Comparison of ENCODE assay signal across 1 cellular context in the genomic region with DNA sequence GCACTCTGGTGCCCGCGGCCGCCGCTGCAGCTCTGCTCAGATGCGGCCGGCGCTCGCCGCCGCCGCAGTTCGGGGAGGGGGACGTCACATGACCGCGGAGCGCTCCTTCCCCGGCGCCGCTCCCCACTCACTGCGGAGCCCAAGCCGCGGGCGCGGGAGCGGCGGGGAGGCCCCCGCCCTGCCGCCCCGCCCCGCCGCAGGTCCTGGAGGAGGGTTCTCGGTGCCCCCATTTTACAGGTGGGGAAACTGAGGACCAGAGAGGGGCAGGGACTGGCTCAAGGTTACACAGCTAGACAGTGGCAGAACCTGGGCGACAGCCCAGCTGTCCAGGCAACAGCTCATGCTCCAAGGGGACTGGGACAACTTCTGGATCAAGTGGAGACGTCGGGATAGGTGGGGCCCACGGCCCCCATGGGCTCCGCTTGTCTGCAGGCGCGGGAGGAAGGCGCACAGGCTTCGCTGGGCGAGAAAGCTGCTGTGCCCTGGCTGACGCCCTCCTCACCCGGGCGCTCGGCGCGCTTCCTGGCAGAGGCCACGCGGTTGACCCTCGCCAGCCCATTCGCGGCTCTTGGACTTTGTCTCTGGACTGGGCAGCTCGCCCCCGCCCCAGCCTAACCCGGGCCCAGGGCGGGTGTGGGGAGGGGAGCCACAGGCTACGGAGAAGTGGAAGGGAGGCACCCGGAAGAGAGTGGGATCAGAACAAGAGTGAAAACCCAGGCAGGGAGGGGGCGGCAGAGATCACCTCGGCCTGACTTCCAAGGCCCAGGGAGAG.
TF ChIP-seq lines count a peak whose summit lies in the region.

Gene RAP1GAP, minus strand, starts transcription at position 71 of the 772 bp plus-strand sequence. CDS start 49,325 bp downstream, outside the sequence.

TF ChIP-seq in HepG2, 621 proteins besides CTCF, POLR2A, EP300 and RAD21 (continued from another document and continues in another):
- TF ChIP-seq, protein P1, sequence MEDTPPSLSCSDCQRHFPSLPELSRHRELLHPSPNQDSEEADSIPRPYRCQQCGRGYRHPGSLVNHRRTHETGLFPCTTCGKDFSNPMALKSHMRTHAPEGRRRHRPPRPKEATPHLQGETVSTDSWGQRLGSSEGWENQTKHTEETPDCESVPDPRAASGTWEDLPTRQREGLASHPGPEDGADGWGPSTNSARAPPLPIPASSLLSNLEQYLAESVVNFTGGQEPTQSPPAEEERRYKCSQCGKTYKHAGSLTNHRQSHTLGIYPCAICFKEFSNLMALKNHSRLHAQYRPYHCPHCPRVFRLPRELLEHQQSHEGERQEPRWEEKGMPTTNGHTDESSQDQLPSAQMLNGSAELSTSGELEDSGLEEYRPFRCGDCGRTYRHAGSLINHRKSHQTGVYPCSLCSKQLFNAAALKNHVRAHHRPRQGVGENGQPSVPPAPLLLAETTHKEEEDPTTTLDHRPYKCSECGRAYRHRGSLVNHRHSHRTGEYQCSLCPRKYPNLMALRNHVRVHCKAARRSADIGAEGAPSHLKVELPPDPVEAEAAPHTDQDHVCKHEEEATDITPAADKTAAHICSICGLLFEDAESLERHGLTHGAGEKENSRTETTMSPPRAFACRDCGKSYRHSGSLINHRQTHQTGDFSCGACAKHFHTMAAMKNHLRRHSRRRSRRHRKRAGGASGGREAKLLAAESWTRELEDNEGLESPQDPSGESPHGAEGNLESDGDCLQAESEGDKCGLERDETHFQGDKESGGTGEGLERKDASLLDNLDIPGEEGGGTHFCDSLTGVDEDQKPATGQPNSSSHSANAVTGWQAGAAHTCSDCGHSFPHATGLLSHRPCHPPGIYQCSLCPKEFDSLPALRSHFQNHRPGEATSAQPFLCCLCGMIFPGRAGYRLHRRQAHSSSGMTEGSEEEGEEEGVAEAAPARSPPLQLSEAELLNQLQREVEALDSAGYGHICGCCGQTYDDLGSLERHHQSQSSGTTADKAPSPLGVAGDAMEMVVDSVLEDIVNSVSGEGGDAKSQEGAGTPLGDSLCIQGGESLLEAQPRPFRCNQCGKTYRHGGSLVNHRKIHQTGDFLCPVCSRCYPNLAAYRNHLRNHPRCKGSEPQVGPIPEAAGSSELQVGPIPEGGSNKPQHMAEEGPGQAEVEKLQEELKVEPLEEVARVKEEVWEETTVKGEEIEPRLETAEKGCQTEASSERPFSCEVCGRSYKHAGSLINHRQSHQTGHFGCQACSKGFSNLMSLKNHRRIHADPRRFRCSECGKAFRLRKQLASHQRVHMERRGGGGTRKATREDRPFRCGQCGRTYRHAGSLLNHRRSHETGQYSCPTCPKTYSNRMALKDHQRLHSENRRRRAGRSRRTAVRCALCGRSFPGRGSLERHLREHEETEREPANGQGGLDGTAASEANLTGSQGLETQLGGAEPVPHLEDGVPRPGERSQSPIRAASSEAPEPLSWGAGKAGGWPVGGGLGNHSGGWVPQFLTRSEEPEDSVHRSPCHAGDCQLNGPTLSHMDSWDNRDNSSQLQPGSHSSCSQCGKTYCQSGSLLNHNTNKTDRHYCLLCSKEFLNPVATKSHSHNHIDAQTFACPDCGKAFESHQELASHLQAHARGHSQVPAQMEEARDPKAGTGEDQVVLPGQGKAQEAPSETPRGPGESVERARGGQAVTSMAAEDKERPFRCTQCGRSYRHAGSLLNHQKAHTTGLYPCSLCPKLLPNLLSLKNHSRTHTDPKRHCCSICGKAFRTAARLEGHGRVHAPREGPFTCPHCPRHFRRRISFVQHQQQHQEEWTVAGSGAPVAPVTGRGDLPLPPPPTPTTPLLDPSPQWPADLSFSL (CRISPR knock-in tag; IDR thresholded peaks at IDR 0.05): no peak
- TF ChIP-seq BCL6 (CRISPR knock-in tag; IDR thresholded peaks at IDR 0.05) (peak; percentile 64; the same call in 1 of the 2 replicates), HMG20A (CRISPR knock-in tag; IDR thresholded peaks at IDR 0.05; ENCODE audit: borderline replicate concordance) (no peak; the same call in 1 of the 2 replicates), ZNF891 (CRISPR knock-in tag; IDR thresholded peaks at IDR 0.05) (no peak), GTF3A (CRISPR knock-in tag; conservative IDR thresholded peaks at IDR 0.05) (no peak), ZFP36L1 (CRISPR knock-in tag; IDR thresholded peaks at IDR 0.05) (peak; percentile 77; the same call in 1 of the 2 replicates), CREB1 (IDR thresholded peaks at IDR 0.05) (no peak), CREB1 (CRISPR knock-in tag; IDR thresholded peaks at IDR 0.05) (peak; percentile 71; the same call in 1 of the 2 replicates), ZNF367 (CRISPR knock-in tag; IDR thresholded peaks at IDR 0.05; ENCODE audit: borderline replicate concordance) (no peak), NFYB (CRISPR knock-in tag; IDR thresholded peaks at IDR 0.05) (peak; percentile 62), MIXL1 (CRISPR knock-in tag; IDR thresholded peaks at IDR 0.05) (peak; percentile 57; the same call in 1 of the 2 replicates), TARDBP (CRISPR knock-in tag; IDR thresholded peaks at IDR 0.05) (peak; percentile 88), HBP1 (CRISPR knock-in tag; IDR thresholded peaks at IDR 0.05; ENCODE audit: low read depth) (peak; percentile 56; the same call in 1 of the 2 replicates), KDM3A (CRISPR knock-in tag; IDR thresholded peaks at IDR 0.05; ENCODE audit: low read depth) (peak; percentile 83), THAP8 (CRISPR knock-in tag; IDR thresholded peaks at IDR 0.05; ENCODE audit: borderline replicate concordance) (peak; percentile 80; the same call in 1 of the 2 replicates), HES4 (CRISPR knock-in tag; IDR thresholded peaks at IDR 0.05; ENCODE audit: borderline replicate concordance) (no peak), ZBTB25 (CRISPR knock-in tag; IDR thresholded peaks at IDR 0.05) (peak; percentile 70; the same call in 1 of the 2 replicates), ZNF569 (CRISPR knock-in tag; IDR thresholded peaks at IDR 0.05; ENCODE audit: borderline replicate concordance) (0 out of 2 replicates have a peak, but pooled peaks have one; percentile 32), ZNF101 (CRISPR knock-in tag; IDR thresholded peaks at IDR 0.05; ENCODE audit: borderline replicate concordance, low read depth) (no peak), NR1H2 (CRISPR knock-in tag; IDR thresholded peaks at IDR 0.05; ENCODE audit: borderline replicate concordance, low read depth) (no peak), ZNF383 (CRISPR knock-in tag; IDR thresholded peaks at IDR 0.05; ENCODE audit: borderline replicate concordance) (no peak), ZNF629 (CRISPR knock-in tag; conservative IDR thresholded peaks at IDR 0.05) (peak; percentile 96), THRA (CRISPR knock-in tag; IDR thresholded peaks at IDR 0.05; ENCODE audit: borderline replicate concordance) (peak; percentile 89), E2F2 (CRISPR knock-in tag; IDR thresholded peaks at IDR 0.05; ENCODE audit: borderline replicate concordance) (0 out of 2 replicates have a peak, but pooled peaks have one; percentile 79), ZMYM4 (CRISPR knock-in tag; IDR thresholded peaks at IDR 0.05) (peak; percentile 82), MEF2D (CRISPR knock-in tag; IDR thresholded peaks at IDR 0.05) (peak; percentile 94), ZSCAN5A (CRISPR knock-in tag; IDR thresholded peaks at IDR 0.05; ENCODE audit: borderline replicate concordance) (peak; percentile 63; the same call in 1 of the 2 replicates), KDM4B (CRISPR knock-in tag; IDR thresholded peaks at IDR 0.05) (peak; percentile 62), ZNF775 (CRISPR knock-in tag; IDR thresholded peaks at IDR 0.05; ENCODE audit: borderline replicate concordance) (no peak), ZFP36 (IDR thresholded peaks at IDR 0.05; ENCODE audit: borderline replicate concordance, low read depth, low read length, partially characterized antibody) (no peak)
- TF ChIP-seq, protein P2, sequence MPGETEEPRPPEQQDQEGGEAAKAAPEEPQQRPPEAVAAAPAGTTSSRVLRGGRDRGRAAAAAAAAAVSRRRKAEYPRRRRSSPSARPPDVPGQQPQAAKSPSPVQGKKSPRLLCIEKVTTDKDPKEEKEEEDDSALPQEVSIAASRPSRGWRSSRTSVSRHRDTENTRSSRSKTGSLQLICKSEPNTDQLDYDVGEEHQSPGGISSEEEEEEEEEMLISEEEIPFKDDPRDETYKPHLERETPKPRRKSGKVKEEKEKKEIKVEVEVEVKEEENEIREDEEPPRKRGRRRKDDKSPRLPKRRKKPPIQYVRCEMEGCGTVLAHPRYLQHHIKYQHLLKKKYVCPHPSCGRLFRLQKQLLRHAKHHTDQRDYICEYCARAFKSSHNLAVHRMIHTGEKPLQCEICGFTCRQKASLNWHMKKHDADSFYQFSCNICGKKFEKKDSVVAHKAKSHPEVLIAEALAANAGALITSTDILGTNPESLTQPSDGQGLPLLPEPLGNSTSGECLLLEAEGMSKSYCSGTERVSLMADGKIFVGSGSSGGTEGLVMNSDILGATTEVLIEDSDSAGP (CRISPR knock-in tag; IDR thresholded peaks at IDR 0.05; ENCODE audit: borderline replicate concordance): peak; percentile 77; the same call in 1 of the 2 replicates
- TF ChIP-seq, protein P3, sequence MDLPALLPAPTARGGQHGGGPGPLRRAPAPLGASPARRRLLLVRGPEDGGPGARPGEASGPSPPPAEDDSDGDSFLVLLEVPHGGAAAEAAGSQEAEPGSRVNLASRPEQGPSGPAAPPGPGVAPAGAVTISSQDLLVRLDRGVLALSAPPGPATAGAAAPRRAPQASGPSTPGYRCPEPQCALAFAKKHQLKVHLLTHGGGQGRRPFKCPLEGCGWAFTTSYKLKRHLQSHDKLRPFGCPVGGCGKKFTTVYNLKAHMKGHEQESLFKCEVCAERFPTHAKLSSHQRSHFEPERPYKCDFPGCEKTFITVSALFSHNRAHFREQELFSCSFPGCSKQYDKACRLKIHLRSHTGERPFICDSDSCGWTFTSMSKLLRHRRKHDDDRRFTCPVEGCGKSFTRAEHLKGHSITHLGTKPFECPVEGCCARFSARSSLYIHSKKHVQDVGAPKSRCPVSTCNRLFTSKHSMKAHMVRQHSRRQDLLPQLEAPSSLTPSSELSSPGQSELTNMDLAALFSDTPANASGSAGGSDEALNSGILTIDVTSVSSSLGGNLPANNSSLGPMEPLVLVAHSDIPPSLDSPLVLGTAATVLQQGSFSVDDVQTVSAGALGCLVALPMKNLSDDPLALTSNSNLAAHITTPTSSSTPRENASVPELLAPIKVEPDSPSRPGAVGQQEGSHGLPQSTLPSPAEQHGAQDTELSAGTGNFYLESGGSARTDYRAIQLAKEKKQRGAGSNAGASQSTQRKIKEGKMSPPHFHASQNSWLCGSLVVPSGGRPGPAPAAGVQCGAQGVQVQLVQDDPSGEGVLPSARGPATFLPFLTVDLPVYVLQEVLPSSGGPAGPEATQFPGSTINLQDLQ (CRISPR knock-in tag; IDR thresholded peaks at IDR 0.05): peak; percentile 23; the same call in 1 of the 2 replicates
